1 cellular context compared by ENCODE assay signal in the genomic region with DNA sequence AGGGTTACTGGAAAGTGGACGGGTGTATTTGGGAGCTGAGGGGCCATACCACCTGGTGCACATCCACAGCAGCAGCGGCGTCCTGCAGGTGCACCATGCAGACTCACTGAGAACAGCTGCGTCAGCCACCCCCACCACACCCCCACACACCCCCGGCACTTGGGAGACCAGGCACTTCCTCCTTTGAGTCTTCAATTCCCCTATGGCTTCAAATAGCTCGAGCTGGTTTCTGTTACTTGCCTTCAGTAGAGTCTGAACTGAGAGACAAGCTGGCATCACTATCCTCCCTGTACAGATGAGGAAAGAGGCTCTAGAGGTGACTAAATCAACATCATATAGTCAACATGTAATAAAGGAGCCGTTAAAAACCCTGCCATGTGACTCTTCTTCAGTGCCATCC.
TF ChIP-seq lines count a peak whose summit lies in the region.

No MANE protein-coding gene starts in this region.

TF ChIP-seq in GM23338, 12 proteins besides CTCF, POLR2A, EP300 and RAD21 (continued from another document):
- TF ChIP-seq, protein P1, sequence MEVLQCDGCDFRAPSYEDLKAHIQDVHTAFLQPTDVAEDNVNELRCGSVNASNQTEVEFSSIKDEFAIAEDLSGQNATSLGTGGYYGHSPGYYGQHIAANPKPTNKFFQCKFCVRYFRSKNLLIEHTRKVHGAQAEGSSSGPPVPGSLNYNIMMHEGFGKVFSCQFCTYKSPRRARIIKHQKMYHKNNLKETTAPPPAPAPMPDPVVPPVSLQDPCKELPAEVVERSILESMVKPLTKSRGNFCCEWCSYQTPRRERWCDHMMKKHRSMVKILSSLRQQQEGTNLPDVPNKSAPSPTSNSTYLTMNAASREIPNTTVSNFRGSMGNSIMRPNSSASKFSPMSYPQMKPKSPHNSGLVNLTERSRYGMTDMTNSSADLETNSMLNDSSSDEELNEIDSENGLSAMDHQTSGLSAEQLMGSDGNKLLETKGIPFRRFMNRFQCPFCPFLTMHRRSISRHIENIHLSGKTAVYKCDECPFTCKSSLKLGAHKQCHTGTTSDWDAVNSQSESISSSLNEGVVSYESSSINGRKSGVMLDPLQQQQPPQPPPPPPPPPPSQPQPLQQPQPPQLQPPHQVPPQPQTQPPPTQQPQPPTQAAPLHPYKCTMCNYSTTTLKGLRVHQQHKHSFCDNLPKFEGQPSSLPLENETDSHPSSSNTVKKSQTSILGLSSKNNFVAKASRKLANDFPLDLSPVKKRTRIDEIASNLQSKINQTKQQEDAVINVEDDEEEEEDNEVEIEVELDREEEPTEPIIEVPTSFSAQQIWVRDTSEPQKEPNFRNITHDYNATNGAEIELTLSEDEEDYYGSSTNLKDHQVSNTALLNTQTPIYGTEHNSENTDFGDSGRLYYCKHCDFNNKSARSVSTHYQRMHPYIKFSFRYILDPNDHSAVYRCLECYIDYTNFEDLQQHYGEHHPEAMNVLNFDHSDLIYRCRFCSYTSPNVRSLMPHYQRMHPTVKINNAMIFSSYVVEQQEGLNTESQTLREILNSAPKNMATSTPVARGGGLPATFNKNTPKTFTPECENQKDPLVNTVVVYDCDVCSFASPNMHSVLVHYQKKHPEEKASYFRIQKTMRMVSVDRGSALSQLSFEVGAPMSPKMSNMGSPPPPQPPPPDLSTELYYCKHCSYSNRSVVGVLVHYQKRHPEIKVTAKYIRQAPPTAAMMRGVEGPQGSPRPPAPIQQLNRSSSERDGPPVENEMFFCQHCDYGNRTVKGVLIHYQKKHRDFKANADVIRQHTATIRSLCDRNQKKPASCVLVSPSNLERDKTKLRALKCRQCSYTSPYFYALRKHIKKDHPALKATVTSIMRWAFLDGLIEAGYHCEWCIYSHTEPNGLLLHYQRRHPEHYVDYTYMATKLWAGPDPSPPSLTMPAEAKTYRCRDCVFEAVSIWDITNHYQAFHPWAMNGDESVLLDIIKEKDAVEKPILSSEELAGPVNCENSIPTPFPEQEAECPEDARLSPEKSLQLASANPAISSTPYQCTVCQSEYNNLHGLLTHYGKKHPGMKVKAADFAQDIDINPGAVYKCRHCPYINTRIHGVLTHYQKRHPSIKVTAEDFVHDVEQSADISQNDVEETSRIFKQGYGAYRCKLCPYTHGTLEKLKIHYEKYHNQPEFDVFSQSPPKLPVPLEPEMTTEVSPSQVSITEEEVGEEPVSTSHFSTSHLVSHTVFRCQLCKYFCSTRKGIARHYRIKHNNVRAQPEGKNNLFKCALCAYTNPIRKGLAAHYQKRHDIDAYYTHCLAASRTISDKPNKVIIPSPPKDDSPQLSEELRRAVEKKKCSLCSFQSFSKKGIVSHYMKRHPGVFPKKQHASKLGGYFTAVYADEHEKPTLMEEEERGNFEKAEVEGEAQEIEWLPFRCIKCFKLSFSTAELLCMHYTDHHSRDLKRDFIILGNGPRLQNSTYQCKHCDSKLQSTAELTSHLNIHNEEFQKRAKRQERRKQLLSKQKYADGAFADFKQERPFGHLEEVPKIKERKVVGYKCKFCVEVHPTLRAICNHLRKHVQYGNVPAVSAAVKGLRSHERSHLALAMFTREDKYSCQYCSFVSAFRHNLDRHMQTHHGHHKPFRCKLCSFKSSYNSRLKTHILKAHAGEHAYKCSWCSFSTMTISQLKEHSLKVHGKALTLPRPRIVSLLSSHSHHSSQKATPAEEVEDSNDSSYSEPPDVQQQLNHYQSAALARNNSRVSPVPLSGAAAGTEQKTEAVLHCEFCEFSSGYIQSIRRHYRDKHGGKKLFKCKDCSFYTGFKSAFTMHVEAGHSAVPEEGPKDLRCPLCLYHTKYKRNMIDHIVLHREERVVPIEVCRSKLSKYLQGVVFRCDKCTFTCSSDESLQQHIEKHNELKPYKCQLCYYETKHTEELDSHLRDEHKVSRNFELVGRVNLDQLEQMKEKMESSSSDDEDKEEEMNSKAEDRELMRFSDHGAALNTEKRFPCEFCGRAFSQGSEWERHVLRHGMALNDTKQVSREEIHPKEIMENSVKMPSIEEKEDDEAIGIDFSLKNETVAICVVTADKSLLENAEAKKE (CRISPR knock-in tag; IDR thresholded peaks at IDR 0.05) = no peak
- TF ChIP-seq CREB1 (CRISPR knock-in tag; IDR thresholded peaks at IDR 0.05; ENCODE audit: low read depth) = no peak
- no peak for TF ChIP-seq JUNB (IDR thresholded peaks at IDR 0.05; ENCODE audit: unreplicated experiment)
- TF ChIP-seq, protein P2, sequence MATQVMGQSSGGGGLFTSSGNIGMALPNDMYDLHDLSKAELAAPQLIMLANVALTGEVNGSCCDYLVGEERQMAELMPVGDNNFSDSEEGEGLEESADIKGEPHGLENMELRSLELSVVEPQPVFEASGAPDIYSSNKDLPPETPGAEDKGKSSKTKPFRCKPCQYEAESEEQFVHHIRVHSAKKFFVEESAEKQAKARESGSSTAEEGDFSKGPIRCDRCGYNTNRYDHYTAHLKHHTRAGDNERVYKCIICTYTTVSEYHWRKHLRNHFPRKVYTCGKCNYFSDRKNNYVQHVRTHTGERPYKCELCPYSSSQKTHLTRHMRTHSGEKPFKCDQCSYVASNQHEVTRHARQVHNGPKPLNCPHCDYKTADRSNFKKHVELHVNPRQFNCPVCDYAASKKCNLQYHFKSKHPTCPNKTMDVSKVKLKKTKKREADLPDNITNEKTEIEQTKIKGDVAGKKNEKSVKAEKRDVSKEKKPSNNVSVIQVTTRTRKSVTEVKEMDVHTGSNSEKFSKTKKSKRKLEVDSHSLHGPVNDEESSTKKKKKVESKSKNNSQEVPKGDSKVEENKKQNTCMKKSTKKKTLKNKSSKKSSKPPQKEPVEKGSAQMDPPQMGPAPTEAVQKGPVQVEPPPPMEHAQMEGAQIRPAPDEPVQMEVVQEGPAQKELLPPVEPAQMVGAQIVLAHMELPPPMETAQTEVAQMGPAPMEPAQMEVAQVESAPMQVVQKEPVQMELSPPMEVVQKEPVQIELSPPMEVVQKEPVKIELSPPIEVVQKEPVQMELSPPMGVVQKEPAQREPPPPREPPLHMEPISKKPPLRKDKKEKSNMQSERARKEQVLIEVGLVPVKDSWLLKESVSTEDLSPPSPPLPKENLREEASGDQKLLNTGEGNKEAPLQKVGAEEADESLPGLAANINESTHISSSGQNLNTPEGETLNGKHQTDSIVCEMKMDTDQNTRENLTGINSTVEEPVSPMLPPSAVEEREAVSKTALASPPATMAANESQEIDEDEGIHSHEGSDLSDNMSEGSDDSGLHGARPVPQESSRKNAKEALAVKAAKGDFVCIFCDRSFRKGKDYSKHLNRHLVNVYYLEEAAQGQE (IDR thresholded peaks at IDR 0.05; ENCODE audit: unreplicated experiment) = no peak
